In genomic region chr2:199955339-199956061, GRCh38 we compare ENCODE assay signal across 8 cellular contexts. TPM values are rescaled to one million over a fixed set of nuclear protein-coding genes. Genes with fewer than 3 reads are reported as not detected.
DNase-seq lines count a peak whose midpoint lies in the region; ATAC-seq and TF ChIP-seq lines count a peak whose summit lies in the region.

TSS of gene MAIP1 (plus strand) at chr2:199955582. CDS start at chr2:199955799, 217 bp downstream.
TSS of gene TYW5 (minus strand) at chr2:199955491. CDS start at chr2:199955470, 21 bp downstream.

- peak within 1 kb of the TSS; percentile 67 for H3K14ac ChIP-seq in IMR-90 (replicated peaks; ENCODE audit: low read depth, low read length)

- 0% methylated on average over 38 of the region's 64 CpGs; no CpG with 5 or more reads in 1 of the 2 experiments for WGBS in IMR-90 (ENCODE audit: extremely low coverage in 2 of 2, insufficient read length in 1 of 2), 2 experiments

- H3K23ac ChIP-seq in IMR-90 (ENCODE audit: low read depth, low read length): peak within 1 kb of the TSS; percentile 68

- H3K56ac ChIP-seq in IMR-90 (ENCODE audit: extremely low read depth, insufficient read depth, low read length): peak within 1 kb of the TSS; percentile 68

- 0 out of 2 replicates have a peak, but pooled peaks have one; percentile 21 for TF ChIP-seq CTCF in IMR-90 (conservative IDR thresholded peaks at IDR 0.05; ENCODE audit: low read depth, low read length)
- TF ChIP-seq CTCF in epithelial cell of proximal tubule (conservative IDR thresholded peaks at IDR 0.05; ENCODE audit: low read depth, low read length): peak; percentile 16

- no peaks in the 10 kb centered on the region for H3K9me3 ChIP-seq in IMR-90 (ENCODE audit: control insufficient read depth, insufficient read depth, low read length)

- peak within 1 kb of the TSS; percentile 92 for H2BK5ac ChIP-seq in IMR-90 (ENCODE audit: low read depth, low read length, poor library complexity, severe bottlenecking)

- H3K9me1 ChIP-seq in IMR-90 (ENCODE audit: insufficient read depth, low read length): peaks cover 5% of the 10 kb centered on the region; the same call in 1 of the 2 replicates

- peak within 1 kb of the TSS; percentile 98 for H3K4me2 ChIP-seq in IMR-90 (ENCODE audit: low read depth, low read length)

- 0 out of 2 replicates have a peak, but pooled peaks cover 6% of the 10 kb centered on the region for H4K20me1 ChIP-seq in IMR-90 (ENCODE audit: insufficient read depth, low read length)

- peak within 1 kb of the TSS; percentile 43; the same call in 1 of the 2 replicates for H3K18ac ChIP-seq in IMR-90 (ENCODE audit: low read depth, low read length)

- TF ChIP-seq RAD21 in IMR-90 (IDR thresholded peaks at IDR 0.05; ENCODE audit: low read length): no peak

- H2BK120ac ChIP-seq in IMR-90 (ENCODE audit: low read depth, low read length): peak within 1 kb of the TSS; percentile 84

- H4K91ac ChIP-seq in IMR-90 (ENCODE audit: insufficient read depth, low read depth, low read length): peak within 1 kb of the TSS; percentile 89

- POLR2A ChIA-PET in IMR-90 (lab: Charles Lee; ENCODE audit: unreplicated experiment): no interaction called here

- peak within 1 kb of the TSS; percentile 84 for H3K4ac ChIP-seq in IMR-90 (ENCODE audit: low read depth, low read length)

- CTCF ChIA-PET in IMR-90 (lab: Yijun Ruan, JAX): no interaction called here

- peak within 1 kb of the TSS; percentile 98 to 100 for H4K8ac ChIP-seq in IMR-90 (ENCODE audit: low read depth in 2 of 2, low read length in 2 of 2)

- peak within 1 kb of the TSS; percentile 98 for H2AFZ ChIP-seq in IMR-90 (replicated peaks; ENCODE audit: low read length, poor library complexity)

- H2AK9ac ChIP-seq in IMR-90 (replicated peaks; ENCODE audit: low read depth, low read length, poor library complexity): peak within 1 kb of the TSS; percentile 96

- peak within 1 kb of the TSS; percentile 97 for H4K5ac ChIP-seq in IMR-90 (ENCODE audit: low read depth, low read length)

- H2BK20ac ChIP-seq in IMR-90 (ENCODE audit: low read depth, low read length): 0 out of 2 replicates have a peak within 1 kb of the TSS, but pooled peaks have one; percentile 21

- H3K27ac ChIP-seq in IMR-90 (ENCODE audit: insufficient read depth, low read length): peak within 1 kb of the TSS; percentile 89

- intact Hi-C loops in IMR-90 (cut with micrococcal nuclease): no loop called here

- peak within 1 kb of the TSS; percentile 50; the same call in 1 of the 2 replicates for H2AK5ac ChIP-seq in IMR-90 (ENCODE audit: low read depth, low read length)

- in situ Hi-C loops in IMR-90 (cut with MboI; ENCODE audit: low sequenced_read_pairs): no loop called here

- peak within 1 kb of the TSS; percentile 93 for H3K9ac ChIP-seq in IMR-90 (ENCODE audit: low read depth, low read length)

- no TSS peak for BruUV-seq in IMR-90 (replicated peaks; lab: Mats Ljungman, UMichigan)

- H3K36me3 ChIP-seq in IMR-90 (ENCODE audit: control insufficient read depth, insufficient read depth, low read length): peaks cover 4% of the 10 kb centered on the region

- peak; percentile 47 for DNase-seq in DMS153 (lab: John Stamatoyannopoulos, UW)
- peak; percentile 84 for DNase-seq in IMR-90
- DNase-seq in OCI-M2 (lab: John Stamatoyannopoulos, UW; ENCODE audit: unreplicated experiment): peak; percentile 50
- DNase-seq in activated T-cell treated with anti-CD3 and anti-CD28 coated beads for 4 hours: peak; percentile 64
- peak; percentile 52 for DNase-seq in epithelial cell of proximal tubule (ENCODE audit: low read depth)
- DNase-seq in mucosa of gallbladder (ENCODE audit: low spot score): peak; percentile 82
- peak; percentile 57 to 62 for DNase-seq in stimulated activated CD8-positive, alpha-beta memory T cell treated with anti-CD3 and anti-CD28 coated beads, Interleukin-4, amount 100 ng/mL, for 4 hours (ENCODE audit: low read depth in 2 of 2, low spot score in 1 of 2)

- dilution Hi-C loops in IMR-90 (cut with HindIII; ENCODE audit: low sequenced_read_pairs, unreplicated experiment): no loop called here

- H3K27me3 ChIP-seq in IMR-90 (ENCODE audit: control insufficient read depth, insufficient read depth, low read length): no peaks in the 10 kb centered on the region

- peak within 1 kb of the TSS; percentile 98 for H3K4me3 ChIP-seq in IMR-90 (ENCODE audit: insufficient read depth, low read depth, low read length)
- peak within 1 kb of the TSS; percentile 91 for H3K4me3 ChIP-seq in epithelial cell of proximal tubule (ENCODE audit: low read depth, low read length)

- ATAC-seq in GM21529 (IDR thresholded peaks at IDR 0.05; ENCODE audit: unreplicated experiment) (peak; percentile 88), IMR-90 (ENCODE audit: low read depth) (peak; percentile 95)

- H3K79me1 ChIP-seq in IMR-90 (ENCODE audit: low read depth in 1 of 2, low read length in 2 of 2): peaks cover 23 to 44% of the 10 kb centered on the region in 2 experiments

- no peak within 1 kb of the TSS for H2BK15ac ChIP-seq in IMR-90 (ENCODE audit: low read depth, low read length)

- peak; percentile 55 for TF ChIP-seq POLR2A in IMR-90 (IDR thresholded peaks at IDR 0.05; ENCODE audit: low read depth, low read length)

- H3K4me1 ChIP-seq in IMR-90 (ENCODE audit: control insufficient read depth, insufficient read depth, low read length): peaks cover 8% of the 10 kb centered on the region

TF ChIP-seq in IMR-90, 13 proteins besides CTCF, POLR2A, EP300 and RAD21:
- TF ChIP-seq BHLHE40 (IDR thresholded peaks at IDR 0.05; ENCODE audit: low read depth, low read length) (no peak), MAFK (IDR thresholded peaks at IDR 0.05; ENCODE audit: low read depth, low read length) (no peak), MXI1 (IDR thresholded peaks at IDR 0.05; ENCODE audit: borderline replicate concordance, low read depth, low read length) (peak; percentile 64; the same call in 1 of the 2 replicates), MAZ (IDR thresholded peaks at IDR 0.05; ENCODE audit: borderline replicate concordance, low read depth, low read length) (peak; percentile 12; the same call in 1 of the 2 replicates)

RNA-seq across cellular contexts. Expression of gene MAIP1, which starts in this region (rescaled TPM):
- 16.8 and 18.3 TPM in 2 replicates for total RNA-seq in IMR-90 (2012; rRNA removed)
- polyA plus RNA-seq in IMR-90 (2012; rRNA removed): 14.2 and 15.0 TPM in 2 replicates
- polyA plus RNA-seq in IMR-90 (2012; cell fraction: cytosol; rRNA removed): 2.8 and 8.5 TPM in 2 replicates
- polyA plus RNA-seq in IMR-90 (2012; cell fraction: nucleus; rRNA removed; ENCODE audit: low replicate concordance): 5.5 TPM in 2 replicates
- total RNA-seq in epithelial cell of proximal tubule: 25.4 and 37.5 TPM in 2 replicates
- total RNA-seq in mucosa of gallbladder: 21.9 TPM

RNA-seq across cellular contexts. Expression of gene TYW5, which starts in this region (rescaled TPM):
- total RNA-seq in IMR-90 (2012; rRNA removed) (3.8 and 6.9 TPM in 2 replicates), epithelial cell of proximal tubule (6.0 and 7.3 TPM in 2 replicates), mucosa of gallbladder (6.5 TPM)
- polyA plus RNA-seq in IMR-90 (2012; rRNA removed): 3.2 and 4.0 TPM in 2 replicates
- polyA plus RNA-seq in IMR-90 (2012; cell fraction: cytosol; rRNA removed): 0.36 and 0.38 TPM in 2 replicates
- 1.4 and 9.5 TPM in 2 replicates for polyA plus RNA-seq in IMR-90 (2012; cell fraction: nucleus; rRNA removed; ENCODE audit: low replicate concordance)

Comparison
In these comparisons a context has a peak if more than half of its experiments do, and no peak if none do; other contexts are left out.
1. Peak in every context shown above with its lines: DNase-seq, ATAC-seq, H3K4me3 ChIP-seq and H3K27ac ChIP-seq.